ENCODE assay signal across 19 cellular contexts in the genomic region with DNA sequence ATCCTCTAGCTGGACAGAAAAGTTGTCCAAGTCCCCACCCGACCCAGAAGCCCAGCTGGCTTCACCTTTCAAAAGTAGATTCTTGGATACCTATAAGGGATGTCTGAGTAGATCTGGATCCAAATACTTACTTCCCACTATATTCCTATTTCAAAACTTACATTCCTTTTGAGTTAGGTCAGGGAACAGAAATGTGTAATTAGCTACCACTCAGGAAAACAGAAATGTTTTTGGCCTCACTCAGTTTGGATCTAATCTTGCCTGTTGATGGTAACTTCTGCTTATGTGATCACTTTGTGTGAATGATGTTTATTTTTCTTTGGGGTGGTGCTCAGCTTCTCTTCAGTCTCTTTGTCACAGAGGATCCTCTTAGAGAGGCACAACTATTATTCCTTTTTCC.
DNase-seq lines count a peak whose midpoint lies in the region; ATAC-seq and TF ChIP-seq lines count a peak whose summit lies in the region.
"Had no signal": no experiment of that assay in that cellular context is flagged by ENCODE, and none has a peak within 500 bp of the region (broad histone marks: within the 10 kb centered on the region; RNA-seq: fewer than 3 reads in every experiment).

No MANE protein-coding gene starts in this region.

- H3K27ac Mint-ChIP-seq in stimulated activated naive CD8-positive, alpha-beta T cell treated with anti-CD3 and anti-CD28 coated beads, Interleukin-15, amount 100 ng/mL, for 72 hours, result no peak overlapping the region
- H3K27ac Mint-ChIP-seq: B cell; natural killer cell treated with Interleukin-12 subunit alpha and Interleukin-12 subunit beta and Interleukin-15 and Interleukin-18, amount 100 ng/mL, for 72 hours had no signal

- no peak overlapping the region for H3K9ac ChIP-seq in adipocyte (ENCODE audit: low read length)

- H3K4me1 ChIP-seq in adipocyte (ENCODE audit: control insufficient read depth, insufficient read depth, low read length), result no peaks in the 10 kb centered on the region
- H3K4me1 ChIP-seq: ascending aorta, heart left ventricle had no signal

- no peaks in the 10 kb centered on the region for H3K27me3 ChIP-seq in adipocyte (replicated peaks; ENCODE audit: control insufficient read depth, insufficient read depth, low read length)
- H3K27me3 ChIP-seq: ascending aorta, heart left ventricle had no signal

- in situ Hi-C loops in GM13976 (cut with MboI; ENCODE audit: low sequenced_read_pairs, unreplicated experiment), result no loop called here

- peaks cover 4 to 22% of the 10 kb centered on the region in 2 donors for H3K9me3 Mint-ChIP-seq in stimulated activated naive CD8-positive, alpha-beta T cell treated with anti-CD3 and anti-CD28 coated beads, Interleukin-15, amount 100 ng/mL, for 72 hours

- no peak overlapping the region for H3K4me3 Mint-ChIP-seq in stimulated activated naive CD8-positive, alpha-beta T cell treated with anti-CD3 and anti-CD28 coated beads, Interleukin-15, amount 100 ng/mL, for 72 hours
- H3K4me3 Mint-ChIP-seq: B cell; natural killer cell treated with Interleukin-12 subunit alpha and Interleukin-12 subunit beta and Interleukin-15 and Interleukin-18, amount 100 ng/mL, for 72 hours had no signal

- no peaks in the 10 kb centered on the region for H3K27me3 Mint-ChIP-seq in stimulated activated naive CD8-positive, alpha-beta T cell treated with anti-CD3 and anti-CD28 coated beads, Interleukin-15, amount 100 ng/mL, for 72 hours
- H3K27me3 Mint-ChIP-seq: B cell; natural killer cell treated with Interleukin-12 subunit alpha and Interleukin-12 subunit beta and Interleukin-15 and Interleukin-18, amount 100 ng/mL, for 72 hours had no signal

- DNase-seq in HCEC 1CT (peak; percentile 16), adipocyte (ENCODE audit: low read depth) (peak; percentile 77), fibroblast of pulmonary artery (ENCODE audit: low read depth) (peak; percentile 64), retinal pigment epithelial cell (ENCODE audit: low read depth) (peak; percentile 21), glomerular visceral epithelial cell (ENCODE audit: extremely low spot score) (no peak), GM13976 (ENCODE audit: low spot score) (no peak), NCI-H2081 treated with DMSO at 0.1 percent for 48 hours (lab: John Stamatoyannopoulos, UW) (no peak)
- no peak for DNase-seq in stimulated activated naive CD8-positive, alpha-beta T cell treated with anti-CD3 and anti-CD28 coated beads, Interleukin-15, amount 100 ng/mL, for 72 hours
- DNase-seq: activated CD4-positive, alpha-beta T cell treated with anti-CD3 and anti-CD28 coated beads for 4 hours; dermis blood vessel endothelial cell; erythroblast; GDM1; heart left ventricle; NCI-H1436 treated with DMSO at 0.1 percent for 48 hours; NCI-H2227 treated with DMSO at 0.1 percent for 48 hours; stimulated activated CD4-positive, alpha-beta T cell treated with anti-CD3 and anti-CD28 coated beads, Interleukin-4, amount 100 ng/mL, for 4 hours had no signal

- no peaks in the 10 kb centered on the region for H3K36me3 ChIP-seq in adipocyte (ENCODE audit: control insufficient read depth, insufficient read depth, low read length, severe bottlenecking)
- H3K36me3 ChIP-seq: ascending aorta, heart left ventricle had no signal

- no peaks in the 10 kb centered on the region for H3K9me3 ChIP-seq in adipocyte (ENCODE audit: control insufficient read depth, low read length)
- H3K9me3 ChIP-seq: ascending aorta had no signal

- no peak for ATAC-seq in stimulated activated naive CD8-positive, alpha-beta T cell treated with anti-CD3 and anti-CD28 coated beads, Interleukin-15, amount 100 ng/mL, for 72 hours
- ATAC-seq: heart left ventricle; natural killer cell treated with Interleukin-12 subunit alpha and Interleukin-12 subunit beta and Interleukin-15 and Interleukin-18, amount 100 ng/mL, for 72 hours had no signal

- H3K4me3 ChIP-seq in adipocyte (ENCODE audit: low read length), result no peak overlapping the region
- H3K4me3 ChIP-seq in fibroblast of pulmonary artery (replicated peaks; ENCODE audit: low read depth, low read length), result no peak overlapping the region
- no peak overlapping the region for H3K4me3 ChIP-seq in retinal pigment epithelial cell (ENCODE audit: low read length)
- H3K4me3 ChIP-seq: ascending aorta, heart left ventricle had no signal

- H3K4me1 Mint-ChIP-seq in stimulated activated naive CD8-positive, alpha-beta T cell treated with anti-CD3 and anti-CD28 coated beads, Interleukin-15, amount 100 ng/mL, for 72 hours, result no peaks in the 10 kb centered on the region
- H3K4me1 Mint-ChIP-seq: B cell had no signal

- no peak for TF ChIP-seq CTCF in fibroblast of pulmonary artery (IDR thresholded peaks at IDR 0.05; ENCODE audit: low read length, missing control alignments)
- TF ChIP-seq CTCF in retinal pigment epithelial cell (conservative IDR thresholded peaks at IDR 0.05; ENCODE audit: low read depth, low read length), result no peak
- TF ChIP-seq CTCF in GM13976 (IDR thresholded peaks at IDR 0.05; ENCODE audit: borderline replicate concordance, control extremely low read depth, extremely low read depth, insufficient read depth, missing control alignments), result no peak

Comparison
In these comparisons a context has a peak if more than half of its experiments do, and no peak if none do; other contexts are left out.
1. DNase-seq: peak in HCEC 1CT (single experiment), adipocyte (single experiment), fibroblast of pulmonary artery (single experiment) and retinal pigment epithelial cell (single experiment); none in glomerular visceral epithelial cell (single experiment), GM13976 (single experiment), NCI-H2081 treated with DMSO at 0.1 percent for 48 hours (single experiment) and stimulated activated naive CD8-positive, alpha-beta T cell treated with anti-CD3 and anti-CD28 coated beads, Interleukin-15, amount 100 ng/mL, for 72 hours (0 of 2).